In the genomic region with DNA sequence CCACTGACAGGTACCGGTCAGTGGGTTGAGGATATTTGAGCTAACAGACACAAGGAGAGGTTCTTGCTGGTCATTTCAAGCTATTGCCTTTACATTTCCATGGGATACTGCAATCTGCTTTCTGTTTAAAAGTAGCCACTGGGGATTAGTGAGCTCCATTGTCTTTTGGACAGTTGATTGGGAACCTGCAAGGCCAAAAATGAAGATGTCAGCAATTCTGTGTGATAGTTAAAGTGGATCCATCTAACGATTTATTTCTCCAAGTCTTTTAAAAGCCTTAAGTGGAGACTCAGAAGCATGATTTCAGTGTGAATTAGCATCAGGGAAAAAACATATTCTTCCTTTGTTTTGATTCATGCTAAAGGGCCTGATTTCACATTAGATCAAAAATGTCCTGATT, we compare ENCODE assay signal across 2 cellular contexts.
A peak's percentile ranks its signal among the peaks of the same experiment; 100 is the strongest.
TF ChIP-seq lines count a peak whose summit lies in the region.

No MANE protein-coding gene starts in this region.

TF ChIP-seq in HepG2, 621 proteins besides CTCF, POLR2A, EP300 and RAD21:
- TF ChIP-seq ZBTB21 (CRISPR knock-in tag; IDR thresholded peaks at IDR 0.05) (no peak), HIVEP1 (CRISPR knock-in tag; IDR thresholded peaks at IDR 0.05) (no peak), ZFP90 (CRISPR knock-in tag; IDR thresholded peaks at IDR 0.05; ENCODE audit: borderline replicate concordance) (no peak), MAFK (conservative IDR thresholded peaks at IDR 0.05 in 1 of 2, IDR thresholded peaks at IDR 0.05 in 1 of 2; ENCODE audit: low read length in 2 of 2) (peak; percentile 86 to 92), MAFF (IDR thresholded peaks at IDR 0.05; ENCODE audit: low read depth, low read length) (peak; percentile 86)

TF ChIP-seq in IMR-90, 13 proteins besides CTCF, POLR2A, EP300 and RAD21:
- peak; percentile 86 for TF ChIP-seq MAFK (IDR thresholded peaks at IDR 0.05; ENCODE audit: low read depth, low read length)
- TF ChIP-seq RCOR1 (IDR thresholded peaks at IDR 0.05; ENCODE audit: insufficient replicate concordance, low read length) = no peak
